In the genomic region with DNA sequence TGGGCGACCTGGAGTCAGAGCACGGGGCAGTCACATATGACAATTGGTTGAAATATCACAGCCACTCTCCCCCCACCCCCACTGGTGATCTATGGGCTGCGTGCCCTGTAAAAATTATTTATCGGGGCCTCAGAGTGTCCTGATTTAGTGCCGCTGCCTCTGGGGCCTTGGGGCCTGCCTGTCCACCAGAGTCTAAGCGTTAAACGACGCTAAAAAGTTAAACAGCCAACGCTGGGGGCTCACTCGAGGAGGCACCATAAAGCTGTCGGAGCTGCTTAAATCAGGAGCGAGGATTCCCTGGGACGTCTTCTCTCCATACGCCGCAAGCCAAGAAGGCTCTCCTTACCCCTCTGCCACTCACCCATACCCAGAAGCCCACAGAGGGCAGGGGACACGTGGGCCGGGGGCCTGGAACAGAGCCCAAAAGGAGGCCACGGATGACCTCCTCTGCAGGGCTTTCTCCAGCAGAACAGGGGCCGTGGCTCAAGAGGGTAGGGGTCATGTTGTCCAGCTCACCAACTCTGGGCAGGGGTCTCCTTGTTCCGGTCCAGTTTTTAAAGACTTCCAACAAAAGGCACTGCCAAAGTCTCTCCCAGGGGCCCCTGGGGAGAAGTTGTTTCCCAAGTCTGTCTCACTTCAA, we compare ENCODE assay signal across 23 cellular contexts.
"Had no signal": no experiment of that assay in that cellular context is flagged by ENCODE, and none has a peak within 500 bp of the region (broad histone marks: within the 10 kb centered on the region; RNA-seq: fewer than 3 reads in every experiment).

No MANE protein-coding gene starts in this region.

- DNase-seq: activated CD4-positive, alpha-beta T cell treated with anti-CD3 and anti-CD28 coated beads for 1 hour; activated CD4-positive, alpha-beta T cell treated with anti-CD3 and anti-CD28 coated beads, Interleukin-2, amount 10 ng/mL, durations not matched to agents 7 days and 5 days; activated CD8-positive, alpha-beta T cell treated with anti-CD3 and anti-CD28 coated beads for 36 hours; activated naive CD8-positive, alpha-beta T cell treated with anti-CD3 and anti-CD28 coated beads, Interleukin-2, amount 50 U/mL, for 24 hours; activated T-cell treated with anti-CD3 and anti-CD28 coated beads, Interleukin-2, amount 50 U/mL, for 4 hours; dermis blood vessel endothelial cell; effector CD8-positive, alpha-beta T cell; islet precursor cell; left cardiac atrium; mammary epithelial cell; midbrain; natural killer cell; sigmoid colon; stimulated activated CD4-positive, alpha-beta T cell treated with anti-CD3 and anti-CD28 coated beads, Interleukin-1b, Interleukin-23, amount 100 ng/mL, for 48 hours; stimulated activated CD8-positive, alpha-beta memory T cell treated with anti-CD3 and anti-CD28 coated beads, Interleukin-4, amount 100 ng/mL, for 48 hours; T-helper 17 cell; trophoblast cell had no signal

- H3K36me3 ChIP-seq: gastroesophageal sphincter, neutrophil, sigmoid colon had no signal

- H3K27me3 ChIP-seq: gastroesophageal sphincter, hepatocyte, sigmoid colon had no signal

- H3K4me3 ChIP-seq: gastroesophageal sphincter, hepatocyte, sigmoid colon, smooth muscle cell had no signal

- H3K9me3 ChIP-seq: gastroesophageal sphincter, neutrophil, sigmoid colon had no signal

- H3K27ac ChIP-seq: hepatocyte, neutrophil, sigmoid colon had no signal

- H2AFZ ChIP-seq: hepatocyte had no signal

- H3K4me2 ChIP-seq: hepatocyte, smooth muscle cell had no signal

- ATAC-seq: activated CD8-positive, alpha-beta T cell treated with anti-CD3 and anti-CD28 coated beads for 36 hours; activated naive CD8-positive, alpha-beta T cell treated with anti-CD3 and anti-CD28 coated beads, Interleukin-2, amount 50 U/mL, for 24 hours; activated T-cell treated with anti-CD3 and anti-CD28 coated beads, Interleukin-2, amount 50 U/mL, for 4 hours; gastroesophageal sphincter; natural killer cell; stimulated activated memory B cell treated with anti-CD40 and anti-IgM and Interleukin-4, amounts not matched to agents 10 μg/mL and 1 μg/mL and 100 μg/mL, for 72 hours; T-helper 17 cell; WTC11 had no signal
